In the genomic region with DNA sequence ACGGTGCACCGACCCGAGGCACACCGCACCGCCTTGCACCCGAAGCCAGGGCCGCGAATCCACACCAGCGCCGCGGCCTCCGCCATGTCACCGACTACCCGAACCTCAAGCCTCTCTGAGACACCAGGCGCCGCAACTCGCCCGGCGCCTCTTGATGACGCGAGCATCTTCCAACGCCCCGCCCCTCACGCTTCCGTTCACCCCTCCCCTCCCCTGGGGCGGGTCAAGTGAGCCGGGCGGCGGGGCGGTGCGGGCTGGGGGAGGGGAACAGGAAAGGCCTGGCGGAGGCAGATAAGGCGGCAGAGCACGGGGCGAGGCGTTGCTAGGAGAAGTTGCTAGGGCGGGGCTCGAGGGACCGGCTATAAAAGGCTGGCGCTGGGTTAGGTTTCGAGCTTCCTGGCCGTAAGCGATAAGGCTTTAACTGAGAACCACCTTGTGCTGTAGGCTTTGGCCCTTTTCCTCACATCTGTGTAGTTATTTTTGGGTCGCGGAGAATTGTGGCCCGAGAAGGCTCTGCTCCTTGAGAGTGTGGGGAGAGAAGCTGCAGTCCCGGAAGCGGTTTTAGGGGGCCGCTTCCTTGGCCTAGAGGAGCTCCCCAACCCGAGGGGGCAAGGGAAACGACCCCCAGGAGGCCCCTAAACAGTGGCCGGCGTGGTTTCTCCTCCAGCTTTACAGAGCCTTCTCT, we compare ENCODE assay signal across 8 cellular contexts. TPM values are rescaled to one million over a fixed set of nuclear protein-coding genes. Genes with fewer than 3 reads are reported as not detected.
DNase-seq lines count a peak whose midpoint lies in the region; ATAC-seq and TF ChIP-seq lines count a peak whose summit lies in the region.

A gene (minus strand): TSS at position 117 of the 685 bp plus-strand sequence. CDS start 31 bp downstream, at position 86.

- peak within 1 kb of the TSS; percentile 100 for H3K27ac Mint-ChIP-seq in activated CD4-positive, alpha-beta T cell treated with anti-CD3 and anti-CD28 coated beads for 36 hours

- TF ChIP-seq CTCF in choroid plexus epithelial cell (conservative IDR thresholded peaks at IDR 0.05; ENCODE audit: low read depth, low read length) = no peak

- DNase-seq in Ammon's horn (ENCODE audit: low spot score) = peak; percentile 99
- DNase-seq in GM19238 (ENCODE audit: insufficient read length, low spot score) = peak; percentile 81
- DNase-seq in NCI-H524 (lab: John Stamatoyannopoulos, UW) = peak; percentile 96 to 97
- peak; percentile 100 for DNase-seq in activated CD4-positive, alpha-beta T cell treated with anti-CD3 and anti-CD28 coated beads for 36 hours
- peak; percentile 100 for DNase-seq in choroid plexus epithelial cell (ENCODE audit: low read depth)
- DNase-seq in kidney tubule cell (ENCODE audit: low spot score) = peak; percentile 99
- DNase-seq in stimulated activated CD4-positive, alpha-beta T cell treated with anti-CD3 and anti-CD28 coated beads, Interleukin-1b, Interleukin-23, amount 100 ng/mL, for 24 hours (ENCODE audit: low read depth in 4 of 4, low spot score in 1 of 4) = peak; percentile 99 to 100 (median 99)

- POLR2A ChIA-PET in activated CD4-positive, alpha-beta T cell treated with anti-CD3 and anti-CD28 coated beads for 36 hours (lab: Charles Lee) = interaction anchor here (0.6 to 2.1 kb wide), 13 partner anchors 11 to 555 kb away, joined by 3 to 34 read pairs (median 4); a partner anchor contains a TSS

- peaks cover 69% of the 10 kb centered on the region for H3K4me1 Mint-ChIP-seq in activated CD4-positive, alpha-beta T cell treated with anti-CD3 and anti-CD28 coated beads for 36 hours

- H3K4me3 Mint-ChIP-seq in activated CD4-positive, alpha-beta T cell treated with anti-CD3 and anti-CD28 coated beads for 36 hours = peak within 1 kb of the TSS; percentile 89

- H3K27me3 Mint-ChIP-seq in activated CD4-positive, alpha-beta T cell treated with anti-CD3 and anti-CD28 coated beads for 36 hours = no peaks in the 10 kb centered on the region

- H3K9me3 Mint-ChIP-seq in activated CD4-positive, alpha-beta T cell treated with anti-CD3 and anti-CD28 coated beads for 36 hours (ENCODE audit: low read depth) = peaks cover 4% of the 10 kb centered on the region

- ATAC-seq in HG03442 (IDR thresholded peaks at IDR 0.05; ENCODE audit: unreplicated experiment) = peak; percentile 87
- ATAC-seq in activated CD4-positive, alpha-beta T cell treated with anti-CD3 and anti-CD28 coated beads for 36 hours = peak; percentile 90

- peaks cover 24% of the 10 kb centered on the region for H3K36me3 Mint-ChIP-seq in activated CD4-positive, alpha-beta T cell treated with anti-CD3 and anti-CD28 coated beads for 36 hours (ENCODE audit: low read depth)

- H3K4me3 ChIP-seq in choroid plexus epithelial cell (ENCODE audit: low read depth, low read length) = peak within 1 kb of the TSS; percentile 80

- intact Hi-C loops in activated CD4-positive, alpha-beta T cell treated with anti-CD3 and anti-CD28 coated beads for 36 hours (cut with DNase I, micrococcal nuclease) = loop anchor here (1.0 to 5.0 kb wide), 14 partner anchors 63 to 571 kb away; a partner anchor contains a TSS

- CTCF ChIA-PET in activated CD4-positive, alpha-beta T cell treated with anti-CD3 and anti-CD28 coated beads for 36 hours (lab: Charles Lee) = interaction anchor here (0.8 to 1.4 kb wide), 9 partner anchors 8 to 221 kb away, joined by 3 to 8 read pairs (median 5); a partner anchor contains a TSS

RNA-seq across cellular contexts. Expression of the gene that starts here (rescaled TPM):
- 10 to 100 TPM; 13.5 to 15.0 TPM for total RNA-seq in activated CD4-positive, alpha-beta T cell treated with anti-CD3 and anti-CD28 coated beads for 36 hours

Comparison
In these comparisons a context has a peak if more than half of its experiments do, and no peak if none do; other contexts are left out.
1. Peak in every context shown above with its lines: DNase-seq, ATAC-seq and H3K4me3 ChIP-seq.